9 cellular contexts compared by ENCODE assay signal in genomic region chr11:106326087-106326486, GRCh38.
"Had no signal": no experiment of that assay in that cellular context is flagged by ENCODE, and none has a peak within 500 bp of the region (broad histone marks: within the 10 kb centered on the region; RNA-seq: fewer than 3 reads in every experiment).

No MANE protein-coding gene starts in this region.

- ATAC-seq: HepG2, K562 had no signal

- H3K4me1 Mint-ChIP-seq: IgD-negative memory B cell had no signal

- H3K4me2 ChIP-seq: KMS-11 had no signal

- H3K27me3 Mint-ChIP-seq: IgD-negative memory B cell had no signal

- DNase-seq: IMR-90, Karpas-422, KBM-7, KG1 had no signal

- H3K4me3 Mint-ChIP-seq: IgD-negative memory B cell had no signal

- H3K27ac Mint-ChIP-seq: IgD-negative memory B cell had no signal

- H3K4me3 ChIP-seq: K562 had no signal

- H3K27ac ChIP-seq: HL-60, KMS-11 had no signal

- H3K36me3 Mint-ChIP-seq: IgD-negative memory B cell had no signal
